ENCODE assay signal across 1 cellular context in genomic region chr11:73376803-73377629, GRCh38.
TF ChIP-seq lines count a peak whose summit lies in the region.

No MANE protein-coding gene starts in this region.

TF ChIP-seq in GM12878, 131 proteins besides CTCF, POLR2A, EP300 and RAD21 (continued from another document):
- TF ChIP-seq REST (IDR thresholded peaks at IDR 0.05; ENCODE audit: low read depth, low read length) = no peak
- no peak for TF ChIP-seq WRNIP1 (IDR thresholded peaks at IDR 0.05; ENCODE audit: borderline replicate concordance, low read depth, low read length)
- peak; percentile 67 to 71; a peak in 2 of 4 replicates for TF ChIP-seq IKZF2 (IDR thresholded peaks at IDR 0.05)
- peak; percentile 42; the same call in 1 of the 2 replicates for TF ChIP-seq SPI1 (IDR thresholded peaks at IDR 0.05; ENCODE audit: borderline replicate concordance, insufficient read depth, low read depth, low read length)
- no peak for TF ChIP-seq SREBF2 (IDR thresholded peaks at IDR 0.05; ENCODE audit: low read length)
- TF ChIP-seq CHD1 (IDR thresholded peaks at IDR 0.05; ENCODE audit: low read depth, low read length) = peak; percentile 82
- TF ChIP-seq BACH1 (IDR thresholded peaks at IDR 0.05; ENCODE audit: borderline replicate concordance) = 0 out of 2 replicates have a peak, but pooled peaks have one; percentile 10
- no peak for TF ChIP-seq CBFB (IDR thresholded peaks at IDR 0.05; ENCODE audit: low read depth)
- peak; percentile 37 for TF ChIP-seq MEF2B (IDR thresholded peaks at IDR 0.05; ENCODE audit: partially characterized antibody, poor library complexity, severe bottlenecking)
- TF ChIP-seq, protein P1, sequence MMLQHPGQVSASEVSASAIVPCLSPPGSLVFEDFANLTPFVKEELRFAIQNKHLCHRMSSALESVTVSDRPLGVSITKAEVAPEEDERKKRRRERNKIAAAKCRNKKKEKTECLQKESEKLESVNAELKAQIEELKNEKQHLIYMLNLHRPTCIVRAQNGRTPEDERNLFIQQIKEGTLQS (IDR thresholded peaks at IDR 0.05; ENCODE audit: borderline replicate concordance, extremely low read depth, low read depth, low read length) = no peak
- TF ChIP-seq SIN3A (IDR thresholded peaks at IDR 0.05; ENCODE audit: low read depth, low read length) = 0 out of 2 replicates have a peak, but pooled peaks have one; percentile 44
- no peak for TF ChIP-seq RELA (IDR thresholded peaks at IDR 0.05; ENCODE audit: borderline replicate concordance, partially characterized antibody)
- TF ChIP-seq, protein P2, sequence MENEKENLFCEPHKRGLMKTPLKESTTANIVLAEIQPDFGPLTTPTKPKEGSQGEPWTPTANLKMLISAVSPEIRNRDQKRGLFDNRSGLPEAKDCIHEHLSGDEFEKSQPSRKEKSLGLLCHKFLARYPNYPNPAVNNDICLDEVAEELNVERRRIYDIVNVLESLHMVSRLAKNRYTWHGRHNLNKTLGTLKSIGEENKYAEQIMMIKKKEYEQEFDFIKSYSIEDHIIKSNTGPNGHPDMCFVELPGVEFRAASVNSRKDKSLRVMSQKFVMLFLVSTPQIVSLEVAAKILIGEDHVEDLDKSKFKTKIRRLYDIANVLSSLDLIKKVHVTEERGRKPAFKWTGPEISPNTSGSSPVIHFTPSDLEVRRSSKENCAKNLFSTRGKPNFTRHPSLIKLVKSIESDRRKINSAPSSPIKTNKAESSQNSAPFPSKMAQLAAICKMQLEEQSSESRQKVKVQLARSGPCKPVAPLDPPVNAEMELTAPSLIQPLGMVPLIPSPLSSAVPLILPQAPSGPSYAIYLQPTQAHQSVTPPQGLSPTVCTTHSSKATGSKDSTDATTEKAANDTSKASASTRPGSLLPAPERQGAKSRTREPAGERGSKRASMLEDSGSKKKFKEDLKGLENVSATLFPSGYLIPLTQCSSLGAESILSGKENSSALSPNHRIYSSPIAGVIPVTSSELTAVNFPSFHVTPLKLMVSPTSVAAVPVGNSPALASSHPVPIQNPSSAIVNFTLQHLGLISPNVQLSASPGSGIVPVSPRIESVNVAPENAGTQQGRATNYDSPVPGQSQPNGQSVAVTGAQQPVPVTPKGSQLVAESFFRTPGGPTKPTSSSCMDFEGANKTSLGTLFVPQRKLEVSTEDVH (IDR thresholded peaks at IDR 0.05; ENCODE audit: low read depth, partially characterized antibody) = no peak
- TF ChIP-seq ZNF207 (IDR thresholded peaks at IDR 0.05; ENCODE audit: borderline replicate concordance) = no peak
- TF ChIP-seq, protein P3, sequence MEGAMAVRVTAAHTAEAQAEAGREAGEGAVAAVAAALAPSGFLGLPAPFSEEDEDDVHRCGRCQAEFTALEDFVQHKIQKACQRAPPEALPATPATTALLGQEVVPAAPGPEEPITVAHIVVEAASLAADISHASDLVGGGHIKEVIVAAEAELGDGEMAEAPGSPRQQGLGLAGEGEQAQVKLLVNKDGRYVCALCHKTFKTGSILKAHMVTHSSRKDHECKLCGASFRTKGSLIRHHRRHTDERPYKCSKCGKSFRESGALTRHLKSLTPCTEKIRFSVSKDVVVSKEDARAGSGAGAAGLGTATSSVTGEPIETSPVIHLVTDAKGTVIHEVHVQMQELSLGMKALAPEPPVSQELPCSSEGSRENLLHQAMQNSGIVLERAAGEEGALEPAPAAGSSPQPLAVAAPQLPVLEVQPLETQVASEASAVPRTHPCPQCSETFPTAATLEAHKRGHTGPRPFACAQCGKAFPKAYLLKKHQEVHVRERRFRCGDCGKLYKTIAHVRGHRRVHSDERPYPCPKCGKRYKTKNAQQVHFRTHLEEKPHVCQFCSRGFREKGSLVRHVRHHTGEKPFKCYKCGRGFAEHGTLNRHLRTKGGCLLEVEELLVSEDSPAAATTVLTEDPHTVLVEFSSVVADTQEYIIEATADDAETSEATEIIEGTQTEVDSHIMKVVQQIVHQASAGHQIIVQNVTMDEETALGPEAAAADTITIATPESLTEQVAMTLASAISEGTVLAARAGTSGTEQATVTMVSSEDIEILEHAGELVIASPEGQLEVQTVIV (IDR thresholded peaks at IDR 0.05; ENCODE audit: borderline replicate concordance, partially characterized antibody) = peak; percentile 36
- TF ChIP-seq CBX3 (IDR thresholded peaks at IDR 0.05; ENCODE audit: borderline replicate concordance, low read depth) = no peak
- peak; percentile 2; the same call in 1 of the 2 replicates for TF ChIP-seq IKZF1 (conservative IDR thresholded peaks at IDR 0.05)
- no peak for TF ChIP-seq RBBP5 (conservative IDR thresholded peaks at IDR 0.05)
- 0 out of 2 replicates have a peak, but pooled peaks have one; percentile 38 for TF ChIP-seq IRF4 (IDR thresholded peaks at IDR 0.05; ENCODE audit: low read depth, low read length)
- TF ChIP-seq YY1 (IDR thresholded peaks at IDR 0.05; ENCODE audit: low read depth, low read length) = peak; percentile 78
- no peak; the same call in 1 of the 2 replicates for TF ChIP-seq SMC3 (IDR thresholded peaks at IDR 0.05; ENCODE audit: borderline replicate concordance, low read length)
